Comparison of ENCODE assay signal across 9 cellular contexts in genomic region chr4:9247953-9248680, GRCh38. TPM values are rescaled to one million over a fixed set of nuclear protein-coding genes. Genes with fewer than 3 reads are reported as not detected.
DNase-seq lines count a peak whose midpoint lies in the region; ATAC-seq and TF ChIP-seq lines count a peak whose summit lies in the region.
"Not testable (repeated sequence)": the region's sequence is repeated elsewhere in the genome, so short reads cannot be mapped to it uniquely, and the experiment has no call there.
"Had no signal": no experiment of that assay in that cellular context is flagged by ENCODE, and none has a peak within 500 bp of the region (broad histone marks: within the 10 kb centered on the region; RNA-seq: fewer than 3 reads in every experiment).

Gene USP17L18 (plus strand): TSS chr4:9248630. CDS start chr4:9248630, 0 bp downstream.

- not testable (repeated sequence) for H3K27me3 Mint-ChIP-seq in progenitor cell of endocrine pancreas

- WGBS in body of pancreas, 2 donors = 74 to 82% methylated on average over 10 to 11 of the region's 26 CpGs

- H3K4me3 Mint-ChIP-seq in progenitor cell of endocrine pancreas (ENCODE audit: low read depth) = not testable (repeated sequence)

- H3K36me3 ChIP-seq in body of pancreas (replicated peaks in 1 of 2; ENCODE audit: insufficient read depth in 1 of 2, low read depth in 2 of 2); lower lobe of right lung: not testable (repeated sequence)

- not testable (repeated sequence) for H3K4me1 Mint-ChIP-seq in progenitor cell of endocrine pancreas (ENCODE audit: low read depth)

- TF ChIP-seq POLR2A in body of pancreas (IDR thresholded peaks at IDR 0.05) = not testable (repeated sequence)

- not testable (repeated sequence) for H3K27me3 ChIP-seq in body of pancreas; lower lobe of right lung (ENCODE audit: low read depth)

- not testable (repeated sequence) for TF ChIP-seq CTCF in body of pancreas (IDR thresholded peaks at IDR 0.05); fibroblast of villous mesenchyme (IDR thresholded peaks at IDR 0.05; ENCODE audit: insufficient read depth, low read depth, low read length); lower lobe of right lung (IDR thresholded peaks at IDR 0.05); progenitor cell of endocrine pancreas (IDR thresholded peaks at IDR 0.05; ENCODE audit: unreplicated experiment)

- H3K36me3 Mint-ChIP-seq in progenitor cell of endocrine pancreas (ENCODE audit: insufficient read depth) = not testable (repeated sequence)

- not testable (repeated sequence) for H3K27ac Mint-ChIP-seq in progenitor cell of endocrine pancreas

- DNase-seq in CD1c-positive myeloid dendritic cell (ENCODE audit: extremely low spot score) (peak; percentile 0), RKO (ENCODE audit: low spot score) (peak; percentile 0), body of pancreas (peak; percentile 1 to 20 (median 6)), fibroblast of villous mesenchyme (ENCODE audit: low read depth) (peak; percentile 0), lower lobe of right lung (peak; percentile 23), progenitor cell of endocrine pancreas (ENCODE audit: low spot score, unreplicated experiment) (peak; percentile 7), superior temporal gyrus (ENCODE audit: extremely low spot score) (peak; percentile 1)
- DNase-seq in activated CD8-positive, alpha-beta memory T cell treated with anti-CD3 and anti-CD28 coated beads for 24 hours = peak; percentile 55

- H3K27ac ChIP-seq in body of pancreas, lower lobe of right lung: not testable (repeated sequence)

- H3K9me3 ChIP-seq in body of pancreas, lower lobe of right lung: not testable (repeated sequence)

- intact Hi-C loops in body of pancreas (cut with DNase I); lower lobe of right lung (cut with DNase I): not testable (repeated sequence)

- H3K9me3 Mint-ChIP-seq in progenitor cell of endocrine pancreas (ENCODE audit: low read depth) = not testable (repeated sequence)

- not testable (repeated sequence) for ATAC-seq in body of pancreas, lower lobe of right lung

- not testable (repeated sequence) for H3K4me1 ChIP-seq in body of pancreas, lower lobe of right lung

- not testable (repeated sequence) for H3K4me3 ChIP-seq in body of pancreas; fibroblast of villous mesenchyme (ENCODE audit: low read depth, low read length); lower lobe of right lung

RNA-seq across cellular contexts. Expression of gene USP17L18, which starts in this region (rescaled TPM):
- total RNA-seq in body of pancreas (not detected), fibroblast of villous mesenchyme (not detected in 2 replicates), lower lobe of right lung (not detected), progenitor cell of endocrine pancreas (not detected in 2 replicates)
- total RNA-seq: left lung had no signal

Comparison
In these comparisons a context has a peak if more than half of its experiments do, and no peak if none do; other contexts are left out.
1. Peak in DNase-seq in body of pancreas; RNA of the gene not detected or under 1 TPM.
2. Peak in DNase-seq in fibroblast of villous mesenchyme; RNA of the gene not detected or under 1 TPM.
3. Peak in DNase-seq in lower lobe of right lung; RNA of the gene not detected or under 1 TPM.
4. Peak in DNase-seq in progenitor cell of endocrine pancreas; RNA of the gene not detected or under 1 TPM.
5. DNase-seq: peak in every context shown above with its lines; median percentile 55 in activated CD8-positive, alpha-beta memory T cell treated with anti-CD3 and anti-CD28 coated beads for 24 hours; 23 in lower lobe of right lung; 7 in progenitor cell of endocrine pancreas; 6 in body of pancreas; 1 in superior temporal gyrus; 0 in CD1c-positive myeloid dendritic cell; 0 in RKO; 0 in fibroblast of villous mesenchyme.